Comparison of ENCODE assay signal across 8 cellular contexts in genomic region chr7:20012100-20012499, GRCh38.
"Had no signal": no experiment of that assay in that cellular context is flagged by ENCODE, and none has a peak within 500 bp of the region (broad histone marks: within the 10 kb centered on the region; RNA-seq: fewer than 3 reads in every experiment).

No MANE protein-coding gene starts in this region.

- H3K27ac ChIP-seq: GM23248, KMS-11 had no signal

- H3K9ac ChIP-seq: GM23248, KMS-11 had no signal

- H3K4me2 ChIP-seq: KMS-11 had no signal

- DNase-seq: GM23248, GOT3, H9, HCEC 1CT, Karpas-422, KBM-7 had no signal

- FAIRE-seq: HTR-8/SVneo had no signal

- H2AFZ ChIP-seq: GM23248 had no signal

- H3K4me3 ChIP-seq: GM23248 had no signal
